Comparison of ENCODE assay signal across 1 cellular context in genomic region chr13:94705081-94705751, GRCh38.
TF ChIP-seq lines count a peak whose summit lies in the region.

No MANE protein-coding gene starts in this region.

TF ChIP-seq in WTC11, 78 proteins besides CTCF, POLR2A, EP300 and RAD21 (continued from another document and continues in another):
- no peak for TF ChIP-seq CDX4 (CRISPR knock-in tag; IDR thresholded peaks at IDR 0.05; ENCODE audit: borderline replicate concordance)
- no peak for TF ChIP-seq KAT7 (CRISPR knock-in tag; IDR thresholded peaks at IDR 0.05; ENCODE audit: borderline replicate concordance)
- TF ChIP-seq NFATC4 (CRISPR knock-in tag; IDR thresholded peaks at IDR 0.05): no peak
- TF ChIP-seq GRHL2 (CRISPR knock-in tag; IDR thresholded peaks at IDR 0.05; ENCODE audit: insufficient replicate concordance, severe bottlenecking): no peak
- TF ChIP-seq GTF2I (CRISPR knock-in tag; conservative IDR thresholded peaks at IDR 0.05): no peak
- TF ChIP-seq SMAD3 (CRISPR knock-in tag; IDR thresholded peaks at IDR 0.05; ENCODE audit: borderline replicate concordance): no peak
- no peak for TF ChIP-seq RORB (CRISPR knock-in tag; IDR thresholded peaks at IDR 0.05)
- TF ChIP-seq ZSCAN18 (CRISPR knock-in tag; IDR thresholded peaks at IDR 0.05): no peak
- no peak for TF ChIP-seq ZNF263 (CRISPR knock-in tag; IDR thresholded peaks at IDR 0.05; ENCODE audit: low read depth)
- no peak for TF ChIP-seq GABPB1 (CRISPR knock-in tag; IDR thresholded peaks at IDR 0.05)
- no peak for TF ChIP-seq SP1 (CRISPR knock-in tag; conservative IDR thresholded peaks at IDR 0.05)
- TF ChIP-seq, protein P1, sequence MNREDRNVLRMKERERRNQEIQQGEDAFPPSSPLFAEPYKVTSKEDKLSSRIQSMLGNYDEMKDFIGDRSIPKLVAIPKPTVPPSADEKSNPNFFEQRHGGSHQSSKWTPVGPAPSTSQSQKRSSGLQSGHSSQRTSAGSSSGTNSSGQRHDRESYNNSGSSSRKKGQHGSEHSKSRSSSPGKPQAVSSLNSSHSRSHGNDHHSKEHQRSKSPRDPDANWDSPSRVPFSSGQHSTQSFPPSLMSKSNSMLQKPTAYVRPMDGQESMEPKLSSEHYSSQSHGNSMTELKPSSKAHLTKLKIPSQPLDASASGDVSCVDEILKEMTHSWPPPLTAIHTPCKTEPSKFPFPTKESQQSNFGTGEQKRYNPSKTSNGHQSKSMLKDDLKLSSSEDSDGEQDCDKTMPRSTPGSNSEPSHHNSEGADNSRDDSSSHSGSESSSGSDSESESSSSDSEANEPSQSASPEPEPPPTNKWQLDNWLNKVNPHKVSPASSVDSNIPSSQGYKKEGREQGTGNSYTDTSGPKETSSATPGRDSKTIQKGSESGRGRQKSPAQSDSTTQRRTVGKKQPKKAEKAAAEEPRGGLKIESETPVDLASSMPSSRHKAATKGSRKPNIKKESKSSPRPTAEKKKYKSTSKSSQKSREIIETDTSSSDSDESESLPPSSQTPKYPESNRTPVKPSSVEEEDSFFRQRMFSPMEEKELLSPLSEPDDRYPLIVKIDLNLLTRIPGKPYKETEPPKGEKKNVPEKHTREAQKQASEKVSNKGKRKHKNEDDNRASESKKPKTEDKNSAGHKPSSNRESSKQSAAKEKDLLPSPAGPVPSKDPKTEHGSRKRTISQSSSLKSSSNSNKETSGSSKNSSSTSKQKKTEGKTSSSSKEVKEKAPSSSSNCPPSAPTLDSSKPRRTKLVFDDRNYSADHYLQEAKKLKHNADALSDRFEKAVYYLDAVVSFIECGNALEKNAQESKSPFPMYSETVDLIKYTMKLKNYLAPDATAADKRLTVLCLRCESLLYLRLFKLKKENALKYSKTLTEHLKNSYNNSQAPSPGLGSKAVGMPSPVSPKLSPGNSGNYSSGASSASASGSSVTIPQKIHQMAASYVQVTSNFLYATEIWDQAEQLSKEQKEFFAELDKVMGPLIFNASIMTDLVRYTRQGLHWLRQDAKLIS (CRISPR knock-in tag; IDR thresholded peaks at IDR 0.05; ENCODE audit: borderline replicate concordance): no peak
- no peak for TF ChIP-seq NR1H2 (CRISPR knock-in tag; IDR thresholded peaks at IDR 0.05)
- TF ChIP-seq, protein P2, sequence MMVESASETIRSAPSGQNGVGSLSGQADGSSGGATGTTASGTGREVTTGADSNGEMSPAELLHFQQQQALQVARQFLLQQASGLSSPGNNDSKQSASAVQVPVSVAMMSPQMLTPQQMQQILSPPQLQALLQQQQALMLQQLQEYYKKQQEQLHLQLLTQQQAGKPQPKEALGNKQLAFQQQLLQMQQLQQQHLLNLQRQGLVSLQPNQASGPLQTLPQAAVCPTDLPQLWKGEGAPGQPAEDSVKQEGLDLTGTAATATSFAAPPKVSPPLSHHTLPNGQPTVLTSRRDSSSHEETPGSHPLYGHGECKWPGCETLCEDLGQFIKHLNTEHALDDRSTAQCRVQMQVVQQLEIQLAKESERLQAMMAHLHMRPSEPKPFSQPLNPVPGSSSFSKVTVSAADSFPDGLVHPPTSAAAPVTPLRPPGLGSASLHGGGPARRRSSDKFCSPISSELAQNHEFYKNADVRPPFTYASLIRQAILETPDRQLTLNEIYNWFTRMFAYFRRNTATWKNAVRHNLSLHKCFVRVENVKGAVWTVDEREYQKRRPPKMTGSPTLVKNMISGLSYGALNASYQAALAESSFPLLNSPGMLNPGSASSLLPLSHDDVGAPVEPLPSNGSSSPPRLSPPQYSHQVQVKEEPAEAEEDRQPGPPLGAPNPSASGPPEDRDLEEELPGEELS (CRISPR knock-in tag; IDR thresholded peaks at IDR 0.05): peak; percentile 45; the same call in 1 of the 2 replicates
- no peak for TF ChIP-seq FOXJ3 (CRISPR knock-in tag; IDR thresholded peaks at IDR 0.05; ENCODE audit: borderline replicate concordance)
- no peak for TF ChIP-seq ZNF425 (CRISPR knock-in tag; conservative IDR thresholded peaks at IDR 0.05)
- no peak for TF ChIP-seq ERG (CRISPR knock-in tag; IDR thresholded peaks at IDR 0.05)
- peak; percentile 52; the same call in 1 of the 2 replicates for TF ChIP-seq CREM (CRISPR knock-in tag; IDR thresholded peaks at IDR 0.05)
- TF ChIP-seq, protein P3, sequence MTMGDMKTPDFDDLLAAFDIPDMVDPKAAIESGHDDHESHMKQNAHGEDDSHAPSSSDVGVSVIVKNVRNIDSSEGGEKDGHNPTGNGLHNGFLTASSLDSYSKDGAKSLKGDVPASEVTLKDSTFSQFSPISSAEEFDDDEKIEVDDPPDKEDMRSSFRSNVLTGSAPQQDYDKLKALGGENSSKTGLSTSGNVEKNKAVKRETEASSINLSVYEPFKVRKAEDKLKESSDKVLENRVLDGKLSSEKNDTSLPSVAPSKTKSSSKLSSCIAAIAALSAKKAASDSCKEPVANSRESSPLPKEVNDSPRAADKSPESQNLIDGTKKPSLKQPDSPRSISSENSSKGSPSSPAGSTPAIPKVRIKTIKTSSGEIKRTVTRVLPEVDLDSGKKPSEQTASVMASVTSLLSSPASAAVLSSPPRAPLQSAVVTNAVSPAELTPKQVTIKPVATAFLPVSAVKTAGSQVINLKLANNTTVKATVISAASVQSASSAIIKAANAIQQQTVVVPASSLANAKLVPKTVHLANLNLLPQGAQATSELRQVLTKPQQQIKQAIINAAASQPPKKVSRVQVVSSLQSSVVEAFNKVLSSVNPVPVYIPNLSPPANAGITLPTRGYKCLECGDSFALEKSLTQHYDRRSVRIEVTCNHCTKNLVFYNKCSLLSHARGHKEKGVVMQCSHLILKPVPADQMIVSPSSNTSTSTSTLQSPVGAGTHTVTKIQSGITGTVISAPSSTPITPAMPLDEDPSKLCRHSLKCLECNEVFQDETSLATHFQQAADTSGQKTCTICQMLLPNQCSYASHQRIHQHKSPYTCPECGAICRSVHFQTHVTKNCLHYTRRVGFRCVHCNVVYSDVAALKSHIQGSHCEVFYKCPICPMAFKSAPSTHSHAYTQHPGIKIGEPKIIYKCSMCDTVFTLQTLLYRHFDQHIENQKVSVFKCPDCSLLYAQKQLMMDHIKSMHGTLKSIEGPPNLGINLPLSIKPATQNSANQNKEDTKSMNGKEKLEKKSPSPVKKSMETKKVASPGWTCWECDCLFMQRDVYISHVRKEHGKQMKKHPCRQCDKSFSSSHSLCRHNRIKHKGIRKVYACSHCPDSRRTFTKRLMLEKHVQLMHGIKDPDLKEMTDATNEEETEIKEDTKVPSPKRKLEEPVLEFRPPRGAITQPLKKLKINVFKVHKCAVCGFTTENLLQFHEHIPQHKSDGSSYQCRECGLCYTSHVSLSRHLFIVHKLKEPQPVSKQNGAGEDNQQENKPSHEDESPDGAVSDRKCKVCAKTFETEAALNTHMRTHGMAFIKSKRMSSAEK (CRISPR knock-in tag; IDR thresholded peaks at IDR 0.05; ENCODE audit: borderline replicate concordance): no peak
- TF ChIP-seq CBFB (CRISPR knock-in tag; IDR thresholded peaks at IDR 0.05; ENCODE audit: low read depth): no peak
- TF ChIP-seq NFYB (CRISPR knock-in tag; conservative IDR thresholded peaks at IDR 0.05; ENCODE audit: low read depth): no peak
- TF ChIP-seq ZNF671 (CRISPR knock-in tag; IDR thresholded peaks at IDR 0.05): no peak
- TF ChIP-seq, protein P4, sequence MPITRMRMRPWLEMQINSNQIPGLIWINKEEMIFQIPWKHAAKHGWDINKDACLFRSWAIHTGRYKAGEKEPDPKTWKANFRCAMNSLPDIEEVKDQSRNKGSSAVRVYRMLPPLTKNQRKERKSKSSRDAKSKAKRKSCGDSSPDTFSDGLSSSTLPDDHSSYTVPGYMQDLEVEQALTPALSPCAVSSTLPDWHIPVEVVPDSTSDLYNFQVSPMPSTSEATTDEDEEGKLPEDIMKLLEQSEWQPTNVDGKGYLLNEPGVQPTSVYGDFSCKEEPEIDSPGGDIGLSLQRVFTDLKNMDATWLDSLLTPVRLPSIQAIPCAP (CRISPR knock-in tag; IDR thresholded peaks at IDR 0.05): no peak
- no peak for TF ChIP-seq PREB (CRISPR knock-in tag; IDR thresholded peaks at IDR 0.05; ENCODE audit: borderline replicate concordance)
- no peak for TF ChIP-seq ZNF423 (CRISPR knock-in tag; IDR thresholded peaks at IDR 0.05)
- TF ChIP-seq PRRX2 (CRISPR knock-in tag; IDR thresholded peaks at IDR 0.05): no peak
- no peak for TF ChIP-seq TCF7 (CRISPR knock-in tag; IDR thresholded peaks at IDR 0.05; ENCODE audit: low read depth)
- TF ChIP-seq, protein P5, sequence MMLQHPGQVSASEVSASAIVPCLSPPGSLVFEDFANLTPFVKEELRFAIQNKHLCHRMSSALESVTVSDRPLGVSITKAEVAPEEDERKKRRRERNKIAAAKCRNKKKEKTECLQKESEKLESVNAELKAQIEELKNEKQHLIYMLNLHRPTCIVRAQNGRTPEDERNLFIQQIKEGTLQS (CRISPR knock-in tag; conservative IDR thresholded peaks at IDR 0.05): no peak
- TF ChIP-seq NR2C2 (CRISPR knock-in tag; IDR thresholded peaks at IDR 0.05): no peak
- TF ChIP-seq SOX15 (CRISPR knock-in tag; IDR thresholded peaks at IDR 0.05): no peak
- no peak for TF ChIP-seq TEAD1 (CRISPR knock-in tag; IDR thresholded peaks at IDR 0.05)
- no peak for TF ChIP-seq ZNF138 (CRISPR knock-in tag; conservative IDR thresholded peaks at IDR 0.05)
- TF ChIP-seq E2F1 (CRISPR knock-in tag; IDR thresholded peaks at IDR 0.05): no peak
